1 cellular context compared by ENCODE assay signal in genomic region chr6:13920584-13920983, GRCh38.
A peak's percentile ranks its signal among the peaks of the same experiment; 100 is the strongest.
TF ChIP-seq lines count a peak whose summit lies in the region.

No MANE protein-coding gene starts in this region.

TF ChIP-seq in K562, 482 proteins besides CTCF, POLR2A, EP300 and RAD21 (continued from another document and continues in another):
- no peak for TF ChIP-seq RREB1 (CRISPR knock-in tag; IDR thresholded peaks at IDR 0.05)
- no peak for TF ChIP-seq ZNF124 (CRISPR knock-in tag; IDR thresholded peaks at IDR 0.05)
- no peak for TF ChIP-seq SAFB2 (IDR thresholded peaks at IDR 0.05; ENCODE audit: borderline replicate concordance, low read depth, low read length, severe bottlenecking)
- TF ChIP-seq CREB3L1 (IDR thresholded peaks at IDR 0.05; ENCODE audit: borderline replicate concordance, low read depth): no peak
- no peak for TF ChIP-seq GTF3C2 (IDR thresholded peaks at IDR 0.05; ENCODE audit: borderline replicate concordance, extremely low read depth, insufficient read length)
- TF ChIP-seq CHD7 (IDR thresholded peaks at IDR 0.05; ENCODE audit: low read depth, low read length): no peak
- TF ChIP-seq GTF2A2 (tag; IDR thresholded peaks at IDR 0.05): no peak
- TF ChIP-seq EP400 (IDR thresholded peaks at IDR 0.05): 0 out of 2 replicates have a peak, but pooled peaks have one; percentile 8
- no peak for TF ChIP-seq YY1 (IDR thresholded peaks at IDR 0.05; ENCODE audit: borderline replicate concordance in 1 of 3, control insufficient read depth in 1 of 3, extremely low read depth in 1 of 3, insufficient read depth in 3 of 3, insufficient read length in 1 of 3, insufficient replicate concordance in 2 of 3, low read depth in 1 of 3, low read length in 2 of 3)
- no peak for TF ChIP-seq ZNF175 (CRISPR knock-in tag; IDR thresholded peaks at IDR 0.05; ENCODE audit: low read depth)
- TF ChIP-seq NFE2 (IDR thresholded peaks at IDR 0.05; ENCODE audit: low read depth): peak; percentile 59; the same call in 1 of the 2 replicates
- TF ChIP-seq PATZ1 (CRISPR knock-in tag; IDR thresholded peaks at IDR 0.05; ENCODE audit: borderline replicate concordance): no peak
- TF ChIP-seq KDM4B (IDR thresholded peaks at IDR 0.05; ENCODE audit: borderline replicate concordance in 2 of 2, low read depth in 1 of 2): no peak
- TF ChIP-seq AFF1 (IDR thresholded peaks at IDR 0.05; ENCODE audit: low read depth in 1 of 2, partially characterized antibody in 2 of 2): no peak
- no peak for TF ChIP-seq TBP (optimal IDR thresholded peaks at IDR 0.05; ENCODE audit: low read depth, low read length)
- no peak for TF ChIP-seq ZBTB26 (CRISPR knock-in tag; IDR thresholded peaks at IDR 0.05)
- no peak for TF ChIP-seq NCOA1 (IDR thresholded peaks at IDR 0.05; ENCODE audit: low read depth)
